In genomic region chr10:53325073-53325472, GRCh38 we compare ENCODE assay signal across 1 cellular context.
TF ChIP-seq lines count a peak whose summit lies in the region.

No MANE protein-coding gene starts in this region.

TF ChIP-seq in HepG2, 621 proteins besides CTCF, POLR2A, EP300 and RAD21 (continued from another document):
- TF ChIP-seq MED13 (CRISPR knock-in tag; IDR thresholded peaks at IDR 0.05) (no peak), JARID2 (CRISPR knock-in tag; IDR thresholded peaks at IDR 0.05; ENCODE audit: insufficient replicate concordance) (no peak), ZNF619 (CRISPR knock-in tag; IDR thresholded peaks at IDR 0.05) (no peak), ZFP36L2 (CRISPR knock-in tag; IDR thresholded peaks at IDR 0.05) (no peak), MEIS1 (CRISPR knock-in tag; IDR thresholded peaks at IDR 0.05; ENCODE audit: borderline replicate concordance) (no peak), HNRNPL (IDR thresholded peaks at IDR 0.05; ENCODE audit: low read depth, low read length) (no peak)
